Comparison of ENCODE assay signal across 14 cellular contexts in genomic region chr2:113281920-113282746, GRCh38. TPM values are rescaled to one million over a fixed set of nuclear protein-coding genes. Genes with fewer than 3 reads are reported as not detected.
DNase-seq lines count a peak whose midpoint lies in the region; ATAC-seq and TF ChIP-seq lines count a peak whose summit lies in the region.
"Had no signal": no experiment of that assay in that cellular context is flagged by ENCODE, and none has a peak within 500 bp of the region (broad histone marks: within the 10 kb centered on the region; RNA-seq: fewer than 3 reads in every experiment).

No MANE protein-coding gene starts in this region.

- DNase-seq in H4 (ENCODE audit: low spot score) = peak; percentile 73
- no peak for DNase-seq in adrenal gland
- DNase-seq in hepatocyte (ENCODE audit: low spot score) = no peak
- peak; percentile 93 for DNase-seq in renal cortical epithelial cell (ENCODE audit: low read depth)
- no peak for DNase-seq in prostate gland (ENCODE audit: low spot score)
- DNase-seq in NCI-H524 (lab: John Stamatoyannopoulos, UW) = no peak
- DNase-seq in stimulated activated CD8-positive, alpha-beta memory T cell treated with anti-CD3 and anti-CD28 coated beads, Interleukin-4, amount 100 ng/mL, for 48 hours = no peak
- no peak for DNase-seq in activated naive CD8-positive, alpha-beta T cell treated with anti-CD3 and anti-CD28 coated beads, Interleukin-2, amount 50 U/mL, for 24 hours
- DNase-seq: activated CD4-positive, alpha-beta T cell treated with anti-CD3 and anti-CD28 coated beads, Interleukin-2, amount 10 ng/mL, durations not matched to agents 24 days and 14 days; activated T-cell treated with anti-CD3 and anti-CD28 coated beads, Interleukin-2, amount 50 U/mL, for 72 hours; GOT3; MM.1S; stimulated activated CD4-positive, alpha-beta T cell treated with anti-CD3 and anti-CD28 coated beads, Interleukin-4, amount 100 ng/mL, for 24 hours; stimulated activated naive CD4-positive, alpha-beta T cell treated with Interleukin-2 at 50 U/mL for 16 hours had no signal

- H4K20me1 ChIP-seq in hepatocyte (ENCODE audit: insufficient read depth, poor library complexity, severe bottlenecking) = no peaks in the 10 kb centered on the region

- H3K9me3 Mint-ChIP-seq in activated naive CD8-positive, alpha-beta T cell treated with anti-CD3 and anti-CD28 coated beads, Interleukin-2, amount 50 U/mL, for 24 hours = no peaks in the 10 kb centered on the region
- H3K9me3 Mint-ChIP-seq: activated CD4-positive, alpha-beta T cell treated with anti-CD3 and anti-CD28 coated beads, Interleukin-2, amount 10 ng/mL, durations not matched to agents 24 days and 14 days; activated T-cell treated with anti-CD3 and anti-CD28 coated beads, Interleukin-2, amount 50 U/mL, for 72 hours had no signal

- H3K27ac ChIP-seq in adrenal gland (peak overlapping the region; percentile 84 to 96 (median 91)), hepatocyte (peak overlapping the region; percentile 79), prostate gland (no peak overlapping the region)

- H3K9me3 ChIP-seq in adrenal gland (replicated peaks in 1 of 3) (no peaks in the 10 kb centered on the region), hepatocyte (ENCODE audit: low read depth) (no peaks in the 10 kb centered on the region), prostate gland (no peaks in the 10 kb centered on the region)

- no peak for ATAC-seq in activated naive CD8-positive, alpha-beta T cell treated with anti-CD3 and anti-CD28 coated beads, Interleukin-2, amount 50 U/mL, for 24 hours
- ATAC-seq: activated T-cell treated with anti-CD3 and anti-CD28 coated beads, Interleukin-2, amount 50 U/mL, for 72 hours had no signal

- H3K36me3 Mint-ChIP-seq in activated naive CD8-positive, alpha-beta T cell treated with anti-CD3 and anti-CD28 coated beads, Interleukin-2, amount 50 U/mL, for 24 hours (ENCODE audit: low read depth) = no peaks in the 10 kb centered on the region

- peaks cover 12% of the 10 kb centered on the region for H3K27me3 ChIP-seq in adrenal gland
- H3K27me3 ChIP-seq in hepatocyte = peaks cover 33% of the 10 kb centered on the region
- peaks cover 5% of the 10 kb centered on the region for H3K27me3 ChIP-seq in prostate gland (replicated peaks; ENCODE audit: insufficient read depth)

- peak overlapping the region; percentile 24 for H2AFZ ChIP-seq in hepatocyte

- no peak overlapping the region for H3K4me3 Mint-ChIP-seq in activated naive CD8-positive, alpha-beta T cell treated with anti-CD3 and anti-CD28 coated beads, Interleukin-2, amount 50 U/mL, for 24 hours
- H3K4me3 Mint-ChIP-seq: activated CD4-positive, alpha-beta T cell treated with anti-CD3 and anti-CD28 coated beads, Interleukin-2, amount 10 ng/mL, durations not matched to agents 24 days and 14 days; activated T-cell treated with anti-CD3 and anti-CD28 coated beads, Interleukin-2, amount 50 U/mL, for 72 hours had no signal

- H3K4me1 Mint-ChIP-seq in activated naive CD8-positive, alpha-beta T cell treated with anti-CD3 and anti-CD28 coated beads, Interleukin-2, amount 50 U/mL, for 24 hours = peaks cover 3% of the 10 kb centered on the region
- H3K4me1 Mint-ChIP-seq: activated CD4-positive, alpha-beta T cell treated with anti-CD3 and anti-CD28 coated beads, Interleukin-2, amount 10 ng/mL, durations not matched to agents 24 days and 14 days had no signal

- WGBS in adrenal gland, 4 donors = 67 to 81% (median 72%) methylated on average over 12 of the region's 12 CpGs
- 73% methylated on average over 12 of the region's 12 CpGs for WGBS in hepatocyte (ENCODE audit: low lambda C conversion rate, missing lambda C conversion rate)
- WGBS in prostate gland = 77% methylated on average over 12 of the region's 12 CpGs

- H3K4me1 ChIP-seq in adrenal gland (replicated peaks in 1 of 2) = peaks cover 20 to 26% of the 10 kb centered on the region in 2 donors
- peaks cover 36% of the 10 kb centered on the region for H3K4me1 ChIP-seq in hepatocyte (ENCODE audit: insufficient read depth)
- no peaks in the 10 kb centered on the region for H3K4me1 ChIP-seq in prostate gland (replicated peaks)

- no peak overlapping the region for H3K27ac Mint-ChIP-seq in activated naive CD8-positive, alpha-beta T cell treated with anti-CD3 and anti-CD28 coated beads, Interleukin-2, amount 50 U/mL, for 24 hours
- H3K27ac Mint-ChIP-seq: activated CD4-positive, alpha-beta T cell treated with anti-CD3 and anti-CD28 coated beads, Interleukin-2, amount 10 ng/mL, durations not matched to agents 24 days and 14 days; activated T-cell treated with anti-CD3 and anti-CD28 coated beads, Interleukin-2, amount 50 U/mL, for 72 hours had no signal

- intact Hi-C loops in adrenal gland (cut with DNase I) = no loop called here
- intact Hi-C loops in prostate gland (cut with DNase I) = no loop called here

- no peaks in the 10 kb centered on the region for H3K9me2 ChIP-seq in hepatocyte (replicated peaks; ENCODE audit: insufficient read depth)

- H3K4me3 ChIP-seq in adrenal gland (no peak overlapping the region), hepatocyte (no peak overlapping the region), prostate gland (no peak overlapping the region)

- TF ChIP-seq POLR2A in adrenal gland (IDR thresholded peaks at IDR 0.05) (no peak), prostate gland (IDR thresholded peaks at IDR 0.05) (no peak)

- no peak for TF ChIP-seq CTCF in adrenal gland (IDR thresholded peaks at IDR 0.05)
- no peak for TF ChIP-seq CTCF in hepatocyte (IDR thresholded peaks at IDR 0.05; ENCODE audit: poor library complexity)
- TF ChIP-seq CTCF in prostate gland (IDR thresholded peaks at IDR 0.05) = no peak

- H3K4me2 ChIP-seq in hepatocyte = peak overlapping the region; percentile 41

- H3K36me3 ChIP-seq in adrenal gland (replicated peaks in 1 of 2) (no peaks in the 10 kb centered on the region), hepatocyte (replicated peaks; ENCODE audit: insufficient read depth, low read depth) (no peaks in the 10 kb centered on the region), prostate gland (no peaks in the 10 kb centered on the region)

- peaks cover 29% of the 10 kb centered on the region for H3K27me3 Mint-ChIP-seq in activated naive CD8-positive, alpha-beta T cell treated with anti-CD3 and anti-CD28 coated beads, Interleukin-2, amount 50 U/mL, for 24 hours

- no peaks in the 10 kb centered on the region for H3K79me2 ChIP-seq in hepatocyte

RNA-seq across cellular contexts. Expression of gene PAX8, which starts 3.4 kb away (rescaled TPM):
- total RNA-seq in H4 (2014; rRNA removed; shearing (Covaris generic)) = 0.08 TPM in 1 of 2 replicates, not detected in the other
- total RNA-seq in adrenal gland (10 to 100 TPM in 6 of 8 donors, 1 to 10 TPM in 2; 5.1 to 72.3 (median 14.5) TPM), hepatocyte (0.20 TPM in 1 of 2 replicates, not detected in the other), renal cortical epithelial cell (86.5 and 273 TPM in 2 replicates), prostate gland (1 to 10 TPM; 1.0 to 3.8 TPM)
- polyA plus RNA-seq in adrenal gland (10 to 100 TPM in 1 of 3 donors, 1 to 10 TPM in 2; 5.6 to 13.3 (median 6.7) TPM), hepatocyte (0.05 and 0.16 TPM in 2 replicates)

Comparison
In these comparisons a context has a peak if more than half of its experiments do, and no peak if none do; other contexts are left out.
1. DNase-seq: peak in H4 (single experiment) and renal cortical epithelial cell (single experiment); none in adrenal gland (0 of 7), hepatocyte (single experiment), prostate gland (single experiment), NCI-H524 (0 of 2), stimulated activated CD8-positive, alpha-beta memory T cell treated with anti-CD3 and anti-CD28 coated beads, Interleukin-4, amount 100 ng/mL, for 48 hours (single experiment) and activated naive CD8-positive, alpha-beta T cell treated with anti-CD3 and anti-CD28 coated beads, Interleukin-2, amount 50 U/mL, for 24 hours (single experiment).
2. H3K27ac ChIP-seq: peak in adrenal gland (5 of 5) and hepatocyte (single experiment); none in prostate gland (0 of 2).